Comparison of ENCODE assay signal across 8 cellular contexts in the genomic region with DNA sequence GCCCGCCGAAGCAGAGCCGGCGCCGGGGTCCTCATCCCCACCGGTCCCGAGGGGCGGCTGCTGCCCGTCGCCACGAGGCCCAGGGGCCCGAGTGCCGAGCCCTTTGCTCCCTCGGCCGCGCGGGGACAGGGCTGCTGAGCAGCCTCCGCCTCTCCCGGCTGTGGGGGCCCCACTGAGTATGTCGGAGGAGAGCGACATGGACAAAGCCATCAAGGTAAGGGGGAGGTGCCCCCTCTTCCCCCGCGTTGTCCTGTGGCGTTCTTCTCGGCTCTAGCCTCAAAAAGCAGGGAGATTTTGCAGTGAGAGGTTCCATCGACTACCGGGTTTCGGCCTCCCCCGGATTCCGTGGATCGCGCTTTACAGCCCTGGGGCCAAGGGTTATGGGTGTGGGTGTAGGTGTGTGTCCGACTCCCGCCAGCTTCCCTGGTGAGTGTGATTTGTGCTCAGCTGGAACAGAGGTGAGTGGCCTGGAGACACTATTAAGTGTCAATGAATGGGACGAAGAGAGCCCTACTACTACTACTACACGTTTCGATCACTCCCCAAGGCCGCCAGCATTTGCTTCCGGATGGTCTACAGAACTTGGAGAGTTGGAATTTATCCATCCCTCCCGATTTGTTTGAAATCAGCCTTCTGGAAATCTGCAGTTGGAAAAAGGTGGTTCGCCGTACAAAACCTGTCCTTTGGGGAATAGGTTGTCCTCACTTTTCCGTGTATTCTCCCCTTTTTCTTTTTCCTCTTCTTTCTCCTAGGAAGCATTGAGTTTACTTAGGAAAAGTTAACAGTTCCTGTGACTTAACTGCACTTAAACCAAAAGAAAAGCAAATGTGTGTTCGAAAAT.
DNase-seq lines count a peak whose midpoint lies in the region; ATAC-seq and TF ChIP-seq lines count a peak whose summit lies in the region.

No MANE protein-coding gene starts in this region.

- in situ Hi-C loops in brain microvascular endothelial cell (cut with HindIII; ENCODE audit: low pct_ligation_motif_present, low sequenced_read_pairs) = no loop called here

- H3K27ac ChIP-seq in brain microvascular endothelial cell = peak overlapping the region; percentile 99

- no peak for TF ChIP-seq CTCF in brain microvascular endothelial cell (IDR thresholded peaks at IDR 0.05; ENCODE audit: low read depth, low read length, missing control alignments)

- peak; percentile 1 for DNase-seq in NCI-H1092 treated with DMSO at 0.1 percent for 48 hours (lab: John Stamatoyannopoulos, UW)
- no peak for DNase-seq in NCI-H1092 (lab: John Stamatoyannopoulos, UW)
- DNase-seq in OCI-M1 (lab: John Stamatoyannopoulos, UW) = peak; percentile 41
- DNase-seq in brain microvascular endothelial cell = no peak
- DNase-seq in left kidney (ENCODE audit: low read depth, low spot score) = peak; percentile 62
- peak; percentile 14 to 29 for DNase-seq in stimulated activated CD8-positive, alpha-beta memory T cell treated with anti-CD3 and anti-CD28 coated beads, Interleukin-7, amount 100 ng/mL, for 4 hours (ENCODE audit: low read depth in 2 of 2)
- DNase-seq in KG1 (lab: John Stamatoyannopoulos, UW) = no peak

- H3K27me3 ChIP-seq in brain microvascular endothelial cell (replicated peaks) = no peaks in the 10 kb centered on the region

- peak overlapping the region; percentile 94 for H3K4me3 ChIP-seq in brain microvascular endothelial cell (ENCODE audit: low read depth, low read length)

- peak; percentile 29 for ATAC-seq in HG02840 (IDR thresholded peaks at IDR 0.05; ENCODE audit: low FRiP score, unreplicated experiment)

- peaks cover 3% of the 10 kb centered on the region for H3K36me3 ChIP-seq in brain microvascular endothelial cell (replicated peaks)

Comparison
In these comparisons a context has a peak if more than half of its experiments do, and no peak if none do; other contexts are left out.
1. DNase-seq: peak in NCI-H1092 treated with DMSO at 0.1 percent for 48 hours (single experiment), OCI-M1 (single experiment), left kidney (single experiment) and stimulated activated CD8-positive, alpha-beta memory T cell treated with anti-CD3 and anti-CD28 coated beads, Interleukin-7, amount 100 ng/mL, for 4 hours (2 of 2); none in NCI-H1092 (single experiment), brain microvascular endothelial cell (single experiment) and KG1 (single experiment).